ENCODE assay signal across 12 cellular contexts in the genomic region with DNA sequence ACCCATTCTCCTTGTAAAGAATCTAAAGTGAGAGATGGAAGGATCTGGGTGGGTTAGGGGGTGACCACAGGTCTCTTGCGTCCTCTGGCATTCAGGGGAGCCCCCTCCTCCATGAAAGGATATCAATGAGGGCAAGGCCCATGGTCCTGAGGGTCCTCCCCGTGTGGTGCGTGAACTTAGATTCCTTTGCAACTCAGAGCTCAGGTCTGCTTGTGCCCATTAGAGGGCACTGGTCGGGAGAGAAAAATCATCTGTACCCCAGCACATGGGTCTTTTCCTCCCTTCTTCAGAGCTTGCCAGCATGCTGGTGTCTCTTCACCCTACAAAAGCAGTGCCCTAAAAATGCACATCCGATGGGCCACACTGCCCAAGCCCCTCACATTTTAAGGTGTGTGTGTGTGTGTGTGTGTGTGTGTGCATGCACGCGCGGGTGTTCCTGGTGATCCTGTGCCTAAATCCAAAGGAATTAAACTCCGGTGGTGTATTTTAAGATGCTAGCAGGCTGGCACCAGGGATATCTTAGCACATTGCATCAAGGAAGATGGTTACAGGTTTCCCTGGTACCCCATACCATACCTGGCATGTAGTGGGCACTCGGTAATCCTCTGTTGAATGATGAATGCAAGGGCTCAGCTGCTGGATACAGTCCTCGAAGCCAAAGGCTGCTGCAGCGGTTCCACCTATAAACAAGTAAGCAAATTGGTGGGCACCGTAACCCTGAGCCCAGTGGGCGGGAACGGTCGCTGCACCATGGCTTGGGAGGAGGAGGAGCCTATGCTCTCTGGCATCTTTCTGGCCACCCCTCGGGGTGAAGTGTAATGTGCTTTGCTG. TPM values are rescaled to one million over a fixed set of nuclear protein-coding genes. Genes with fewer than 3 reads are reported as not detected.
DNase-seq lines count a peak whose midpoint lies in the region; ATAC-seq and TF ChIP-seq lines count a peak whose summit lies in the region.
"Had no signal": no experiment of that assay in that cellular context is flagged by ENCODE, and none has a peak within 500 bp of the region (broad histone marks: within the 10 kb centered on the region; RNA-seq: fewer than 3 reads in every experiment).

No MANE protein-coding gene starts in this region.

- no peaks in the 10 kb centered on the region for H3K36me3 ChIP-seq in lower lobe of right lung
- H3K36me3 ChIP-seq: stomach had no signal

- H3K9me3 ChIP-seq in lower lobe of right lung = no peaks in the 10 kb centered on the region
- H3K9me3 ChIP-seq: stomach had no signal

- peaks cover 54% of the 10 kb centered on the region for H3K4me1 ChIP-seq in lower lobe of right lung

- peaks cover 8% of the 10 kb centered on the region for H3K27me3 ChIP-seq in lower lobe of right lung (ENCODE audit: low read depth)

- intact Hi-C loops in natural killer cell (cut with micrococcal nuclease) = no loop called here
- intact Hi-C loops in lower lobe of right lung (cut with DNase I) = no loop called here

- no peak overlapping the region for H3K27ac Mint-ChIP-seq in natural killer cell treated with Interleukin-12 subunit alpha and Interleukin-12 subunit beta and Interleukin-15 and Interleukin-18, amount 100 ng/mL, for 72 hours
- H3K27ac Mint-ChIP-seq in natural killer cell = no peak overlapping the region

- peak; percentile 49 for DNase-seq in natural killer cell treated with Interleukin-12 subunit alpha and Interleukin-12 subunit beta and Interleukin-15 and Interleukin-18, amount 100 ng/mL, for 72 hours (ENCODE audit: low spot score)
- no peak for DNase-seq in natural killer cell
- peak; percentile 38 for DNase-seq in left lobe of liver (ENCODE audit: low spot score)
- no peak for DNase-seq in kidney tubule cell (ENCODE audit: low spot score)
- no peak for DNase-seq in NOMO-1 (lab: John Stamatoyannopoulos, UW; ENCODE audit: unreplicated experiment in 2 of 2)
- no peak for DNase-seq in lower lobe of right lung
- DNase-seq: activated gamma-delta T cell treated with Interleukin-2 at 50 U/mL for 16 hours; stimulated activated CD4-positive, alpha-beta T cell treated with anti-CD3 and anti-CD28 coated beads, Interleukin-12 subunit alpha, Interleukin-12 subunit beta, amount 100 ng/mL, for 4 hours; stomach had no signal

- H3K4me3 Mint-ChIP-seq in natural killer cell treated with Interleukin-12 subunit alpha and Interleukin-12 subunit beta and Interleukin-15 and Interleukin-18, amount 100 ng/mL, for 72 hours = no peak overlapping the region
- H3K4me3 Mint-ChIP-seq in natural killer cell = no peak overlapping the region

- no peak overlapping the region for H3K4me3 ChIP-seq in lower lobe of right lung
- H3K4me3 ChIP-seq: lung, stomach had no signal

- peaks cover 4 to 5% of the 10 kb centered on the region in 2 donors for H3K4me1 Mint-ChIP-seq in natural killer cell treated with Interleukin-12 subunit alpha and Interleukin-12 subunit beta and Interleukin-15 and Interleukin-18, amount 100 ng/mL, for 72 hours (ENCODE audit: low read depth in 2 of 2)
- H3K4me1 Mint-ChIP-seq in natural killer cell = peaks cover 7 to 10% of the 10 kb centered on the region in 2 donors

- H3K36me3 Mint-ChIP-seq in natural killer cell treated with Interleukin-12 subunit alpha and Interleukin-12 subunit beta and Interleukin-15 and Interleukin-18, amount 100 ng/mL, for 72 hours = no peaks in the 10 kb centered on the region
- no peaks in the 10 kb centered on the region for H3K36me3 Mint-ChIP-seq in natural killer cell

- ATAC-seq in natural killer cell treated with Interleukin-12 subunit alpha and Interleukin-12 subunit beta and Interleukin-15 and Interleukin-18, amount 100 ng/mL, for 72 hours = no peak
- no peak for ATAC-seq in natural killer cell
- ATAC-seq in left lobe of liver = no peak
- ATAC-seq in HG03378 (IDR thresholded peaks at IDR 0.05; ENCODE audit: unreplicated experiment) = no peak
- ATAC-seq in lower lobe of right lung = no peak

- no peaks in the 10 kb centered on the region for H3K9me3 Mint-ChIP-seq in natural killer cell treated with Interleukin-12 subunit alpha and Interleukin-12 subunit beta and Interleukin-15 and Interleukin-18, amount 100 ng/mL, for 72 hours
- H3K9me3 Mint-ChIP-seq in natural killer cell = no peaks in the 10 kb centered on the region

- H3K27ac ChIP-seq in VCaP (no peak overlapping the region; the same call in 1 of the 2 replicates), lower lobe of right lung (no peak overlapping the region)

- TF ChIP-seq CTCF in natural killer cell (IDR thresholded peaks at IDR 0.05) (no peak), VCaP (conservative IDR thresholded peaks at IDR 0.05) (peak; percentile 42), lower lobe of right lung (IDR thresholded peaks at IDR 0.05) (no peak)

- H3K27me3 Mint-ChIP-seq in natural killer cell treated with Interleukin-12 subunit alpha and Interleukin-12 subunit beta and Interleukin-15 and Interleukin-18, amount 100 ng/mL, for 72 hours = peaks cover 30 to 33% of the 10 kb centered on the region in 2 donors
- peaks cover 20 to 38% of the 10 kb centered on the region in 2 donors for H3K27me3 Mint-ChIP-seq in natural killer cell (ENCODE audit: low read depth in 2 of 2)

RNA-seq across cellular contexts. Expression of a gene that starts 4.7 kb away (rescaled TPM):
- total RNA-seq in natural killer cell treated with Interleukin-12 subunit alpha and Interleukin-12 subunit beta and Interleukin-15 and Interleukin-18, amount 100 ng/mL, for 72 hours = not detected
- under 1 TPM in 2 of 3 donors, not detected in 1; 0.20 to 0.28 TPM for total RNA-seq in natural killer cell
- 15.5 TPM for total RNA-seq in left lobe of liver
- 24.9 TPM for total RNA-seq in lower lobe of right lung

RNA-seq across cellular contexts. Expression of a gene that starts 19.1 kb away (rescaled TPM):
- 10 to 100 TPM; 65.7 to 72.3 TPM for total RNA-seq in natural killer cell treated with Interleukin-12 subunit alpha and Interleukin-12 subunit beta and Interleukin-15 and Interleukin-18, amount 100 ng/mL, for 72 hours
- total RNA-seq in natural killer cell (10 to 100 TPM; 40.0 to 58.8 (median 53.4) TPM), left lobe of liver (20.4 TPM), lower lobe of right lung (54.4 TPM)

RNA-seq across cellular contexts. Expression of a gene that starts 45.9 kb away (rescaled TPM):
- 10 to 100 TPM; 37.2 to 54.2 TPM for total RNA-seq in natural killer cell treated with Interleukin-12 subunit alpha and Interleukin-12 subunit beta and Interleukin-15 and Interleukin-18, amount 100 ng/mL, for 72 hours
- total RNA-seq in natural killer cell = 10 to 100 TPM; 56.0 to 86.4 (median 56.9) TPM
- total RNA-seq in left lobe of liver = 47.9 TPM
- total RNA-seq in lower lobe of right lung = 56.4 TPM

RNA-seq across cellular contexts. Expression of a gene that starts 49.0 kb away (rescaled TPM):
- total RNA-seq in natural killer cell treated with Interleukin-12 subunit alpha and Interleukin-12 subunit beta and Interleukin-15 and Interleukin-18, amount 100 ng/mL, for 72 hours = 1 to 10 TPM; 3.4 to 6.7 TPM
- total RNA-seq in natural killer cell = 1 to 10 TPM; 4.2 to 8.8 (median 4.2) TPM
- total RNA-seq in left lobe of liver = 141 TPM
- 417 TPM for total RNA-seq in lower lobe of right lung

Comparison
In these comparisons a context has a peak if more than half of its experiments do, and no peak if none do; other contexts are left out.
1. DNase-seq: peak in natural killer cell treated with Interleukin-12 subunit alpha and Interleukin-12 subunit beta and Interleukin-15 and Interleukin-18, amount 100 ng/mL, for 72 hours (single experiment) and left lobe of liver (single experiment); none in natural killer cell (single experiment), kidney tubule cell (single experiment), NOMO-1 (0 of 2) and lower lobe of right lung (single experiment).
2. RNA of a gene that starts 4.7 kb away (total RNA-seq): 24.9 TPM in lower lobe of right lung (single experiment) and 15.5 TPM in left lobe of liver (single experiment); 0.20 to 0.28 TPM in natural killer cell and not detected in natural killer cell treated with Interleukin-12 subunit alpha and Interleukin-12 subunit beta and Interleukin-15 and Interleukin-18, amount 100 ng/mL, for 72 hours; every median in the first group is over 10 times any median in the second.